In the genomic region with DNA sequence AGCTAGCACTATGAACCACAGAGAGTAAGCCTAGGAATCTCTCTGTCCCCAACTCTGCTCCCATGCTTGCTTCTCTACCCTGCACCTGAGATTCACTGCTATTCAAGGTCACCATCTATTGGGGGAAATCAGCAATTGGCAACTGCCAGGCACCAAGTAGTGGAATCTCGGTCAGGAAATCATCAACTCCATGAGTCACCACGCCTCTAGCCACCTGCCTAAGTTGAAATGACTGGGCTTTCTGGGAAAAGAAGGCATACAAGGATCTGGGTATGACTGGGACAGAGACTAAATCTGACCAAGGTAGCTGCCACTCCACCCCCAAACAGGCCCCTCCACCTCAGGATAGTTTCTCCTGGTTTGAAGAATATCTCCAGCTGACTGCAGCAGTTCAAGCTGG, we compare ENCODE assay signal across 9 cellular contexts.
A peak's percentile ranks its signal among the peaks of the same experiment; 100 is the strongest.
DNase-seq lines count a peak whose midpoint lies in the region; ATAC-seq and TF ChIP-seq lines count a peak whose summit lies in the region.
"Had no signal": no experiment of that assay in that cellular context is flagged by ENCODE, and none has a peak within 500 bp of the region (broad histone marks: within the 10 kb centered on the region; RNA-seq: fewer than 3 reads in every experiment).

No MANE protein-coding gene starts in this region.

- peak overlapping the region; percentile 94 for H3K27ac Mint-ChIP-seq in activated naive CD8-positive, alpha-beta T cell treated with anti-CD3 and anti-CD28 coated beads for 36 hours

- ATAC-seq in HG03378 (IDR thresholded peaks at IDR 0.05; ENCODE audit: unreplicated experiment) (peak; percentile 63), HG03565 (IDR thresholded peaks at IDR 0.05; ENCODE audit: unreplicated experiment) (no peak)

- no peaks in the 10 kb centered on the region for H3K27me3 Mint-ChIP-seq in activated naive CD8-positive, alpha-beta T cell treated with anti-CD3 and anti-CD28 coated beads for 36 hours
- H3K27me3 Mint-ChIP-seq: IgD-negative memory B cell had no signal

- H2AFZ ChIP-seq in hepatocyte, result no peak overlapping the region

- peaks cover 69% of the 10 kb centered on the region for H3K4me1 Mint-ChIP-seq in activated naive CD8-positive, alpha-beta T cell treated with anti-CD3 and anti-CD28 coated beads for 36 hours

- no peaks in the 10 kb centered on the region for H4K20me1 ChIP-seq in hepatocyte (ENCODE audit: insufficient read depth, poor library complexity, severe bottlenecking)

- H3K4me3 Mint-ChIP-seq in activated naive CD8-positive, alpha-beta T cell treated with anti-CD3 and anti-CD28 coated beads for 36 hours, result peak overlapping the region; percentile 34
- H3K4me3 Mint-ChIP-seq: IgD-negative memory B cell had no signal

- no peak for TF ChIP-seq CTCF in hepatocyte (IDR thresholded peaks at IDR 0.05; ENCODE audit: poor library complexity)

- peaks cover 15% of the 10 kb centered on the region for H3K36me3 Mint-ChIP-seq in activated naive CD8-positive, alpha-beta T cell treated with anti-CD3 and anti-CD28 coated beads for 36 hours

- H3K9me2 ChIP-seq in hepatocyte (replicated peaks; ENCODE audit: insufficient read depth), result no peaks in the 10 kb centered on the region

- no peaks in the 10 kb centered on the region for H3K36me3 ChIP-seq in hepatocyte (replicated peaks; ENCODE audit: insufficient read depth, low read depth)

- no peak overlapping the region for H3K4me2 ChIP-seq in hepatocyte

- H3K4me3 ChIP-seq in hepatocyte, result no peak overlapping the region

- no peak overlapping the region for H3K27ac ChIP-seq in hepatocyte

- WGBS in hepatocyte (ENCODE audit: low lambda C conversion rate, missing lambda C conversion rate), result 90% methylated on average over 2 of the region's 2 CpGs

- no peaks in the 10 kb centered on the region for H3K9me3 ChIP-seq in hepatocyte (ENCODE audit: low read depth)

- H3K27me3 ChIP-seq in hepatocyte, result no peaks in the 10 kb centered on the region

- H3K4me1 ChIP-seq in hepatocyte (ENCODE audit: insufficient read depth), result no peaks in the 10 kb centered on the region

- peak; percentile 15 to 36 for DNase-seq in activated CD4-positive, alpha-beta T cell treated with anti-CD3 and anti-CD28 coated beads for 4 hours
- DNase-seq in activated CD4-positive, alpha-beta T cell treated with anti-CD3 and anti-CD28 coated beads, Interleukin-2, amount 50 U/mL, for 1 hour, result no peak
- DNase-seq in activated naive CD8-positive, alpha-beta T cell treated with anti-CD3 and anti-CD28 coated beads for 36 hours, result peak; percentile 65
- peak; percentile 53 to 76 for DNase-seq in stimulated activated CD8-positive, alpha-beta memory T cell treated with anti-CD3 and anti-CD28 coated beads, Interleukin-7, amount 100 ng/mL, for 48 hours (ENCODE audit: extremely low read depth in 1 of 2, low read depth in 1 of 2)
- DNase-seq in AML-193 (lab: John Stamatoyannopoulos, UW) (no peak), hepatocyte (ENCODE audit: low spot score) (no peak)

- H3K9me3 Mint-ChIP-seq in activated naive CD8-positive, alpha-beta T cell treated with anti-CD3 and anti-CD28 coated beads for 36 hours, result peaks cover 9% of the 10 kb centered on the region
- H3K9me3 Mint-ChIP-seq: IgD-negative memory B cell had no signal

- no peaks in the 10 kb centered on the region for H3K79me2 ChIP-seq in hepatocyte

Comparison
In these comparisons a context has a peak if more than half of its experiments do, and no peak if none do; other contexts are left out.
1. DNase-seq: peak in activated CD4-positive, alpha-beta T cell treated with anti-CD3 and anti-CD28 coated beads for 4 hours (2 of 2), activated naive CD8-positive, alpha-beta T cell treated with anti-CD3 and anti-CD28 coated beads for 36 hours (single experiment) and stimulated activated CD8-positive, alpha-beta memory T cell treated with anti-CD3 and anti-CD28 coated beads, Interleukin-7, amount 100 ng/mL, for 48 hours (2 of 2); none in activated CD4-positive, alpha-beta T cell treated with anti-CD3 and anti-CD28 coated beads, Interleukin-2, amount 50 U/mL, for 1 hour (single experiment), AML-193 (0 of 2) and hepatocyte (single experiment).